Comparison of ENCODE assay signal across 1 cellular context in genomic region chr3:55162031-55162784, GRCh38.
TF ChIP-seq lines count a peak whose summit lies in the region.

No MANE protein-coding gene starts in this region.

TF ChIP-seq in GM23338, 12 proteins besides CTCF, POLR2A, EP300 and RAD21 (continued from another document):
- TF ChIP-seq, protein P1, sequence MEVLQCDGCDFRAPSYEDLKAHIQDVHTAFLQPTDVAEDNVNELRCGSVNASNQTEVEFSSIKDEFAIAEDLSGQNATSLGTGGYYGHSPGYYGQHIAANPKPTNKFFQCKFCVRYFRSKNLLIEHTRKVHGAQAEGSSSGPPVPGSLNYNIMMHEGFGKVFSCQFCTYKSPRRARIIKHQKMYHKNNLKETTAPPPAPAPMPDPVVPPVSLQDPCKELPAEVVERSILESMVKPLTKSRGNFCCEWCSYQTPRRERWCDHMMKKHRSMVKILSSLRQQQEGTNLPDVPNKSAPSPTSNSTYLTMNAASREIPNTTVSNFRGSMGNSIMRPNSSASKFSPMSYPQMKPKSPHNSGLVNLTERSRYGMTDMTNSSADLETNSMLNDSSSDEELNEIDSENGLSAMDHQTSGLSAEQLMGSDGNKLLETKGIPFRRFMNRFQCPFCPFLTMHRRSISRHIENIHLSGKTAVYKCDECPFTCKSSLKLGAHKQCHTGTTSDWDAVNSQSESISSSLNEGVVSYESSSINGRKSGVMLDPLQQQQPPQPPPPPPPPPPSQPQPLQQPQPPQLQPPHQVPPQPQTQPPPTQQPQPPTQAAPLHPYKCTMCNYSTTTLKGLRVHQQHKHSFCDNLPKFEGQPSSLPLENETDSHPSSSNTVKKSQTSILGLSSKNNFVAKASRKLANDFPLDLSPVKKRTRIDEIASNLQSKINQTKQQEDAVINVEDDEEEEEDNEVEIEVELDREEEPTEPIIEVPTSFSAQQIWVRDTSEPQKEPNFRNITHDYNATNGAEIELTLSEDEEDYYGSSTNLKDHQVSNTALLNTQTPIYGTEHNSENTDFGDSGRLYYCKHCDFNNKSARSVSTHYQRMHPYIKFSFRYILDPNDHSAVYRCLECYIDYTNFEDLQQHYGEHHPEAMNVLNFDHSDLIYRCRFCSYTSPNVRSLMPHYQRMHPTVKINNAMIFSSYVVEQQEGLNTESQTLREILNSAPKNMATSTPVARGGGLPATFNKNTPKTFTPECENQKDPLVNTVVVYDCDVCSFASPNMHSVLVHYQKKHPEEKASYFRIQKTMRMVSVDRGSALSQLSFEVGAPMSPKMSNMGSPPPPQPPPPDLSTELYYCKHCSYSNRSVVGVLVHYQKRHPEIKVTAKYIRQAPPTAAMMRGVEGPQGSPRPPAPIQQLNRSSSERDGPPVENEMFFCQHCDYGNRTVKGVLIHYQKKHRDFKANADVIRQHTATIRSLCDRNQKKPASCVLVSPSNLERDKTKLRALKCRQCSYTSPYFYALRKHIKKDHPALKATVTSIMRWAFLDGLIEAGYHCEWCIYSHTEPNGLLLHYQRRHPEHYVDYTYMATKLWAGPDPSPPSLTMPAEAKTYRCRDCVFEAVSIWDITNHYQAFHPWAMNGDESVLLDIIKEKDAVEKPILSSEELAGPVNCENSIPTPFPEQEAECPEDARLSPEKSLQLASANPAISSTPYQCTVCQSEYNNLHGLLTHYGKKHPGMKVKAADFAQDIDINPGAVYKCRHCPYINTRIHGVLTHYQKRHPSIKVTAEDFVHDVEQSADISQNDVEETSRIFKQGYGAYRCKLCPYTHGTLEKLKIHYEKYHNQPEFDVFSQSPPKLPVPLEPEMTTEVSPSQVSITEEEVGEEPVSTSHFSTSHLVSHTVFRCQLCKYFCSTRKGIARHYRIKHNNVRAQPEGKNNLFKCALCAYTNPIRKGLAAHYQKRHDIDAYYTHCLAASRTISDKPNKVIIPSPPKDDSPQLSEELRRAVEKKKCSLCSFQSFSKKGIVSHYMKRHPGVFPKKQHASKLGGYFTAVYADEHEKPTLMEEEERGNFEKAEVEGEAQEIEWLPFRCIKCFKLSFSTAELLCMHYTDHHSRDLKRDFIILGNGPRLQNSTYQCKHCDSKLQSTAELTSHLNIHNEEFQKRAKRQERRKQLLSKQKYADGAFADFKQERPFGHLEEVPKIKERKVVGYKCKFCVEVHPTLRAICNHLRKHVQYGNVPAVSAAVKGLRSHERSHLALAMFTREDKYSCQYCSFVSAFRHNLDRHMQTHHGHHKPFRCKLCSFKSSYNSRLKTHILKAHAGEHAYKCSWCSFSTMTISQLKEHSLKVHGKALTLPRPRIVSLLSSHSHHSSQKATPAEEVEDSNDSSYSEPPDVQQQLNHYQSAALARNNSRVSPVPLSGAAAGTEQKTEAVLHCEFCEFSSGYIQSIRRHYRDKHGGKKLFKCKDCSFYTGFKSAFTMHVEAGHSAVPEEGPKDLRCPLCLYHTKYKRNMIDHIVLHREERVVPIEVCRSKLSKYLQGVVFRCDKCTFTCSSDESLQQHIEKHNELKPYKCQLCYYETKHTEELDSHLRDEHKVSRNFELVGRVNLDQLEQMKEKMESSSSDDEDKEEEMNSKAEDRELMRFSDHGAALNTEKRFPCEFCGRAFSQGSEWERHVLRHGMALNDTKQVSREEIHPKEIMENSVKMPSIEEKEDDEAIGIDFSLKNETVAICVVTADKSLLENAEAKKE (CRISPR knock-in tag; IDR thresholded peaks at IDR 0.05): no peak
- no peak for TF ChIP-seq EZH2 (IDR thresholded peaks at IDR 0.05; ENCODE audit: low read depth, unreplicated experiment)
- TF ChIP-seq CREB1 (CRISPR knock-in tag; IDR thresholded peaks at IDR 0.05; ENCODE audit: low read depth): no peak
- TF ChIP-seq EZH2phosphoT487 (IDR thresholded peaks at IDR 0.05; ENCODE audit: unreplicated experiment): no peak
- TF ChIP-seq POLR2AphosphoS5 (IDR thresholded peaks at IDR 0.05; ENCODE audit: low read depth): no peak
- no peak for TF ChIP-seq NANOG (IDR thresholded peaks at IDR 0.05; ENCODE audit: borderline replicate concordance)
- TF ChIP-seq ZNF331 (CRISPR knock-in tag; IDR thresholded peaks at IDR 0.05; ENCODE audit: low read depth): no peak
- no peak for TF ChIP-seq STAT1 (IDR thresholded peaks at IDR 0.05; ENCODE audit: unreplicated experiment)
- TF ChIP-seq, protein P2, sequence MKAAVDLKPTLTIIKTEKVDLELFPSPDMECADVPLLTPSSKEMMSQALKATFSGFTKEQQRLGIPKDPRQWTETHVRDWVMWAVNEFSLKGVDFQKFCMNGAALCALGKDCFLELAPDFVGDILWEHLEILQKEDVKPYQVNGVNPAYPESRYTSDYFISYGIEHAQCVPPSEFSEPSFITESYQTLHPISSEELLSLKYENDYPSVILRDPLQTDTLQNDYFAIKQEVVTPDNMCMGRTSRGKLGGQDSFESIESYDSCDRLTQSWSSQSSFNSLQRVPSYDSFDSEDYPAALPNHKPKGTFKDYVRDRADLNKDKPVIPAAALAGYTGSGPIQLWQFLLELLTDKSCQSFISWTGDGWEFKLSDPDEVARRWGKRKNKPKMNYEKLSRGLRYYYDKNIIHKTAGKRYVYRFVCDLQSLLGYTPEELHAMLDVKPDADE (IDR thresholded peaks at IDR 0.05): no peak
- no peak for TF ChIP-seq REST (IDR thresholded peaks at IDR 0.05; ENCODE audit: unreplicated experiment)
